12 cellular contexts compared by ENCODE assay signal in the genomic region with DNA sequence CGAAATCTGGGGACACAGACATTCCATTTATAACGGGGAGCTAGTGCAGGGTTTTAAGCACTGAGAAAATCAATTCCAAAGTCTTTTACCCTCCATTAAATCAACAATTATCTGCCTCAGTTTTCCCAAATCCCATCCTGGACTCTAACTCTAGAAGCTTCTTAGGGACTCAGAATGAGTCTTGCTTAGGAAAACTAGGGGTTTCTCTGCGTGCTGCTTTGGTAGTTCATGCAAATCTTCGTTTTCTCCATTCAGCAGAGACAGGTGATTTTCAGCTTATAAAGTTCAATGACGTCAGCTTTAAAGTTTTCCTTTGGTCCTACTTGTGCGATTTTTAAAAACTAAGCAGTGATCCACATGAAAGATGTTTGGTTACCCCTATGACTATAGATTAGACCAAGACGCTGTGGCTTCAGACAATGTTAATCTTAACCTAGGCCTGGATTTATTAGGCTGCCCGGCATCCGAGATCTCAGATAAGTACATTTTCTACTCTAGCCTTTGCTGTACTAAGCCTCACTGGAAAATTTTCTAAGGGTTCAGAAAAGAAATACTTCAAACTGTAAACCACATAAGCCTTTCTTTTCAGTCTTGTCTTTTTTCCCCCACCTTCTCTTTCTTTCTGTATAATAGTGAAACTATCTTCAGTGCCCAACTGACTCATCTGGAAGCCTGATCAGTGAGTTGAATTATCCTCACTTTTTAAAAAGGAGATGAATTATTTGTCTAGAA.
DNase-seq lines count a peak whose midpoint lies in the region; ATAC-seq, FAIRE-seq and TF ChIP-seq lines count a peak whose summit lies in the region.
"Had no signal": no experiment of that assay in that cellular context is flagged by ENCODE, and none has a peak within 500 bp of the region (broad histone marks: within the 10 kb centered on the region; RNA-seq: fewer than 3 reads in every experiment).

No MANE protein-coding gene starts in this region.

- WGBS in HepG2 (ENCODE audit: low lambda C conversion rate), result 14% methylated on average over 9 of the region's 9 CpGs
- 53% methylated on average over 9 of the region's 9 CpGs for WGBS in right lobe of liver (ENCODE audit: insufficient coverage, low coverage, low lambda C conversion rate, missing lambda C conversion rate)

- no peaks in the 10 kb centered on the region for H3K9me3 Mint-ChIP-seq in HFFc6

- H3K36me3 ChIP-seq in HepG2 (replicated peaks in 1 of 2; ENCODE audit: control insufficient read depth in 1 of 2, insufficient read depth in 2 of 2, low read length in 2 of 2) (no peaks in the 10 kb centered on the region), right lobe of liver (no peaks in the 10 kb centered on the region), PC-9 (ENCODE audit: low read depth) (no peaks in the 10 kb centered on the region)

- no peak for DNase-seq in HepG2 (ENCODE audit: low spot score)
- DNase-seq in right lobe of liver, result no peak
- DNase-seq in HFFc6, result no peak
- DNase-seq in NCI-H774 (lab: John Stamatoyannopoulos, UW), result no peak
- DNase-seq in mesenteric fat pad (ENCODE audit: low spot score), result no peak
- no peak for DNase-seq in PC-9
- DNase-seq in T-helper 9 cell, result no peak
- DNase-seq: midbrain; stimulated activated naive CD4-positive, alpha-beta T cell had no signal

- BruUV-seq in HepG2 (replicated peaks; lab: Mats Ljungman, UMichigan), result no TSS peak
- no TSS peak for BruUV-seq in PC-9 (replicated peaks; lab: Mats Ljungman, UMichigan)

- in situ Hi-C loops in HepG2 (cut with HindIII; ENCODE audit: extremely low pct_ligation_motif_present, low pct_unique_long_range_greater_than_20kb), result no loop called here

- H2AFZ ChIP-seq in HepG2 (ENCODE audit: low read length) (no peak overlapping the region), PC-9 (no peak overlapping the region)

- ATAC-seq in HepG2 (no peak), right lobe of liver (no peak), HG03442 (IDR thresholded peaks at IDR 0.05; ENCODE audit: unreplicated experiment) (peak; percentile 73)

- H4K20me1 ChIP-seq in HepG2 (ENCODE audit: insufficient read depth, low read length) (no peaks in the 10 kb centered on the region), PC-9 (ENCODE audit: insufficient read depth) (no peaks in the 10 kb centered on the region)

- intact Hi-C loops in HepG2 (cut with micrococcal nuclease; ENCODE audit: unreplicated experiment), result no loop called here
- intact Hi-C loops in right lobe of liver (cut with DNase I), result no loop called here
- intact Hi-C loops in PC-9 (cut with micrococcal nuclease; ENCODE audit: unreplicated experiment), result no loop called here

- peaks cover 24% of the 10 kb centered on the region for H3K4me1 Mint-ChIP-seq in HFFc6 (ENCODE audit: low read depth)

- no peaks in the 10 kb centered on the region for H3K4me1 ChIP-seq in HepG2 (ENCODE audit: insufficient read depth, low read length)
- H3K4me1 ChIP-seq in right lobe of liver, result no peaks in the 10 kb centered on the region
- H3K4me1 ChIP-seq in PC-9 (replicated peaks; ENCODE audit: insufficient read depth), result no peaks in the 10 kb centered on the region

- no peaks in the 10 kb centered on the region for H3F3A ChIP-seq in PC-9 (ENCODE audit: insufficient read depth, low read depth)

- peaks cover 4% of the 10 kb centered on the region for H3K27me3 Mint-ChIP-seq in HFFc6 (ENCODE audit: insufficient read depth)

- no peak for TF ChIP-seq RAD21 in HepG2 (CRISPR knock-in tag; IDR thresholded peaks at IDR 0.05)

- no peaks in the 10 kb centered on the region for H3K9me2 ChIP-seq in PC-9 (ENCODE audit: insufficient read depth)

- TF ChIP-seq POLR2A in HepG2 (IDR thresholded peaks at IDR 0.05; ENCODE audit: insufficient read depth in 1 of 2, low read depth in 2 of 2, low read length in 2 of 2) (no peak), right lobe of liver (IDR thresholded peaks at IDR 0.05) (no peak)

- H3K27ac ChIP-seq in HepG2 (ENCODE audit: extremely low read length, insufficient read depth, low read length) (no peak overlapping the region), right lobe of liver (no peak overlapping the region), PC-9 (no peak overlapping the region)
- H3K27ac ChIP-seq: skin epidermis had no signal

- no peaks in the 10 kb centered on the region for H3K36me3 Mint-ChIP-seq in HFFc6 (ENCODE audit: low read depth)

- no peak overlapping the region for H3K4me3 Mint-ChIP-seq in HFFc6

- H3K9me3 ChIP-seq in HepG2 (ENCODE audit: low read length) (no peaks in the 10 kb centered on the region), right lobe of liver (no peaks in the 10 kb centered on the region), PC-9 (ENCODE audit: insufficient read depth, low read depth) (no peaks in the 10 kb centered on the region)

- CTCF ChIA-PET in HepG2 (lab: Yijun Ruan, JAX; ENCODE audit: low intra/inter-chr PET ratio, low total read pairs) (no interaction called here), PC-9 (lab: Charles Lee) (no interaction called here)

- H3K27me3 ChIP-seq in HepG2 (ENCODE audit: control insufficient read depth in 1 of 2, insufficient read depth in 2 of 2, low read length in 2 of 2) (peaks cover 1 to 18% of the 10 kb centered on the region in 2 experiments; a peak in 3 of 5 replicates), right lobe of liver (no peaks in the 10 kb centered on the region), PC-9 (ENCODE audit: insufficient read depth, low read depth) (no peaks in the 10 kb centered on the region)

- H3K27ac Mint-ChIP-seq in HFFc6, result peak overlapping the region; percentile 4; the same call in 1 of the 2 replicates

- H3K4me3 ChIP-seq in HepG2 (replicated peaks in 1 of 3; ENCODE audit: insufficient read depth in 1 of 3, low read depth in 2 of 3, low read length in 3 of 3), result no peak overlapping the region
- H3K4me3 ChIP-seq in right lobe of liver, result no peak overlapping the region
- H3K4me3 ChIP-seq in PC-9, result no peak overlapping the region
- H3K4me3 ChIP-seq: skin epidermis had no signal

- TF ChIP-seq EP300 in HepG2 (IDR thresholded peaks at IDR 0.05; ENCODE audit: low read depth in 2 of 2, low read length in 2 of 2) (no peak), HepG2 (CRISPR knock-in tag; IDR thresholded peaks at IDR 0.05; ENCODE audit: borderline replicate concordance) (no peak)

- H3K4me2 ChIP-seq in HepG2 (ENCODE audit: low read depth, low read length), result no peak overlapping the region
- H3K4me2 ChIP-seq in PC-9, result no peak overlapping the region

- H3K9ac ChIP-seq in HepG2 (ENCODE audit: insufficient read depth, low read depth, low read length), result no peak overlapping the region

- no peak for FAIRE-seq in HepG2 (lab: Jason Lieb, UNC)
- FAIRE-seq: colon had no signal

- no peaks in the 10 kb centered on the region for H3K79me2 ChIP-seq in HepG2 (ENCODE audit: insufficient read depth, low read length)
- no peaks in the 10 kb centered on the region for H3K79me2 ChIP-seq in PC-9 (ENCODE audit: low read depth)

- no peak for TF ChIP-seq CTCF in HepG2 (CRISPR knock-in tag; IDR thresholded peaks at IDR 0.05)
- TF ChIP-seq CTCF in right lobe of liver (IDR thresholded peaks at IDR 0.05), result no peak
- TF ChIP-seq CTCF in HFFc6 (IDR thresholded peaks at IDR 0.05), result no peak
- no peak for TF ChIP-seq CTCF in PC-9 (conservative IDR thresholded peaks at IDR 0.05)

- POLR2A ChIA-PET in HepG2 (lab: Yijun Ruan, JAX), result no interaction called here
- POLR2A ChIA-PET in PC-9 (lab: Charles Lee; ENCODE audit: unreplicated experiment), result no interaction called here

TF ChIP-seq in HepG2, 621 proteins besides CTCF, POLR2A, EP300 and RAD21 (continues in another document):
- TF ChIP-seq HDAC1 (CRISPR knock-in tag; IDR thresholded peaks at IDR 0.05), result no peak
- no peak for TF ChIP-seq HOXD1 (CRISPR knock-in tag; IDR thresholded peaks at IDR 0.05)
- TF ChIP-seq, protein P1, sequence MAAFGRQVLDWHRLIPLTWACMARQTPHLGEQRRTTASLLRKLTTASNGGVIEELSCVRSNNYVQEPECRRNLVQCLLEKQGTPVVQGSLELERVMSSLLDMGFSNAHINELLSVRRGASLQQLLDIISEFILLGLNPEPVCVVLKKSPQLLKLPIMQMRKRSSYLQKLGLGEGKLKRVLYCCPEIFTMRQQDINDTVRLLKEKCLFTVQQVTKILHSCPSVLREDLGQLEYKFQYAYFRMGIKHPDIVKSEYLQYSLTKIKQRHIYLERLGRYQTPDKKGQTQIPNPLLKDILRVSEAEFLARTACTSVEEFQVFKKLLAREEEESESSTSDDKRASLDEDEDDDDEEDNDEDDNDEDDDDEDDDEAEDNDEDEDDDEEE (CRISPR knock-in tag; IDR thresholded peaks at IDR 0.05), result no peak
- TF ChIP-seq SAP130 (CRISPR knock-in tag; IDR thresholded peaks at IDR 0.05; ENCODE audit: low read depth), result no peak
- TF ChIP-seq ATF7 (IDR thresholded peaks at IDR 0.05), result peak; percentile 91
- no peak for TF ChIP-seq ATF7 (CRISPR knock-in tag; IDR thresholded peaks at IDR 0.05)
- no peak for TF ChIP-seq REL (CRISPR knock-in tag; conservative IDR thresholded peaks at IDR 0.05)
- TF ChIP-seq FOSL1 (CRISPR knock-in tag; IDR thresholded peaks at IDR 0.05; ENCODE audit: borderline replicate concordance), result no peak
- TF ChIP-seq, protein P2, sequence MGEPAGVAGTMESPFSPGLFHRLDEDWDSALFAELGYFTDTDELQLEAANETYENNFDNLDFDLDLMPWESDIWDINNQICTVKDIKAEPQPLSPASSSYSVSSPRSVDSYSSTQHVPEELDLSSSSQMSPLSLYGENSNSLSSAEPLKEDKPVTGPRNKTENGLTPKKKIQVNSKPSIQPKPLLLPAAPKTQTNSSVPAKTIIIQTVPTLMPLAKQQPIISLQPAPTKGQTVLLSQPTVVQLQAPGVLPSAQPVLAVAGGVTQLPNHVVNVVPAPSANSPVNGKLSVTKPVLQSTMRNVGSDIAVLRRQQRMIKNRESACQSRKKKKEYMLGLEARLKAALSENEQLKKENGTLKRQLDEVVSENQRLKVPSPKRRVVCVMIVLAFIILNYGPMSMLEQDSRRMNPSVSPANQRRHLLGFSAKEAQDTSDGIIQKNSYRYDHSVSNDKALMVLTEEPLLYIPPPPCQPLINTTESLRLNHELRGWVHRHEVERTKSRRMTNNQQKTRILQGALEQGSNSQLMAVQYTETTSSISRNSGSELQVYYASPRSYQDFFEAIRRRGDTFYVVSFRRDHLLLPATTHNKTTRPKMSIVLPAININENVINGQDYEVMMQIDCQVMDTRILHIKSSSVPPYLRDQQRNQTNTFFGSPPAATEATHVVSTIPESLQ (CRISPR knock-in tag; conservative IDR thresholded peaks at IDR 0.05), result no peak
- TF ChIP-seq ZNF512 (CRISPR knock-in tag; IDR thresholded peaks at IDR 0.05), result no peak
